ENCODE assay signal across 11 cellular contexts in the genomic region with DNA sequence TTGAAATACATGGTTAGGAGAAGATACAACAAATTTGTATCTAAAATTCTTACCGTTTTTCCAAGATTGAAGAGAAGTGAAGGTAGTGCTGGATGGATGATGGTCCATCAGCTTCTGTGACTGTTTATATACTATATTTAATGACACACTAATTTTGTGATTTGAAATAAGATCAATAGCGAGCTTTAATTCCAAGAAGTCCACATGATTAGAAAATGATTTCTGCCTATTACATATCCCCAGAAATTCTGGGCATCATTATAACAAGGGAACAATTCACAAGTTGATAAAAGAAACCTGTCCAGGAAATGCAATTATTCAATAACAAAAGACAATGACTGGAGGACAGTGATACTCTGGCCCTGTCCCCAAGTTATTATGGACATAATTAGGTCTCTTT. TPM values are rescaled to one million over a fixed set of nuclear protein-coding genes. Genes with fewer than 3 reads are reported as not detected.
"Had no signal": no experiment of that assay in that cellular context is flagged by ENCODE, and none has a peak within 500 bp of the region (broad histone marks: within the 10 kb centered on the region; RNA-seq: fewer than 3 reads in every experiment).

A gene with protein sequence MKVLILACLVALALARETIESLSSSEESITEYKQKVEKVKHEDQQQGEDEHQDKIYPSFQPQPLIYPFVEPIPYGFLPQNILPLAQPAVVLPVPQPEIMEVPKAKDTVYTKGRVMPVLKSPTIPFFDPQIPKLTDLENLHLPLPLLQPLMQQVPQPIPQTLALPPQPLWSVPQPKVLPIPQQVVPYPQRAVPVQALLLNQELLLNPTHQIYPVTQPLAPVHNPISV (minus strand): TSS at position 101 of the 400 bp plus-strand sequence. CDS start 4,733 bp downstream, outside the sequence.

- H3K27me3 Mint-ChIP-seq: IgD-negative memory B cell had no signal

- H3K9ac ChIP-seq: KMS-11 had no signal

- H3K4me3 Mint-ChIP-seq: IgD-negative memory B cell had no signal

- H3K27ac Mint-ChIP-seq: IgD-negative memory B cell had no signal

- DNase-seq: IMR-90, KBM-7, KG1 had no signal

- H3K36me3 Mint-ChIP-seq: IgD-negative memory B cell had no signal

- H3K4me1 Mint-ChIP-seq: IgD-negative memory B cell had no signal

- H3K4me3 ChIP-seq: K562 had no signal

- H3K27ac ChIP-seq: HL-60, KMS-11 had no signal

- H3K4me2 ChIP-seq: KMS-11 had no signal

- FAIRE-seq: HepG2, HTR-8/SVneo, K562 had no signal

- ATAC-seq: HepG2, K562 had no signal

RNA-seq across cellular contexts. Expression of the gene that starts here (rescaled TPM):
- total RNA-seq: HepG2, HT-29, HT1080, IMR-90, K562 had no signal
- polyA plus RNA-seq: IgD-negative memory B cell, IMR-90, K562 had no signal
